In genomic region chr3:55675478-55675877, GRCh38 we compare ENCODE assay signal across 14 cellular contexts.
DNase-seq lines count a peak whose midpoint lies in the region; ATAC-seq, FAIRE-seq and TF ChIP-seq lines count a peak whose summit lies in the region.
"Had no signal": no experiment of that assay in that cellular context is flagged by ENCODE, and none has a peak within 500 bp of the region (broad histone marks: within the 10 kb centered on the region; RNA-seq: fewer than 3 reads in every experiment).

No MANE protein-coding gene starts in this region.

- H3F3A ChIP-seq in PC-9 (ENCODE audit: insufficient read depth, low read depth), result no peaks in the 10 kb centered on the region

- H3K36me3 ChIP-seq in PC-9 (ENCODE audit: low read depth), result no peaks in the 10 kb centered on the region

- intact Hi-C loops in activated naive CD4-positive, alpha-beta T cell treated with anti-CD3 and anti-CD28 coated beads for 36 hours (cut with micrococcal nuclease), result no loop called here
- intact Hi-C loops in PC-9 (cut with micrococcal nuclease; ENCODE audit: unreplicated experiment), result no loop called here

- H3K4me3 Mint-ChIP-seq in activated naive CD4-positive, alpha-beta T cell treated with anti-CD3 and anti-CD28 coated beads for 36 hours, result no peak overlapping the region
- no peak overlapping the region for H3K4me3 Mint-ChIP-seq in activated naive CD4-positive, alpha-beta T cell treated with anti-CD3 and anti-CD28 coated beads, Interleukin-2, amount 10 ng/mL, durations not matched to agents 7 days and 5 days
- no peak overlapping the region for H3K4me3 Mint-ChIP-seq in stimulated activated naive B cell treated with anti-CD40 and anti-IgM and Interleukin-4, amounts not matched to agents 10 μg/mL and 1 μg/mL and 100 μg/mL, for 72 hours
- H3K4me3 Mint-ChIP-seq: activated naive CD8-positive, alpha-beta T cell had no signal

- POLR2A ChIA-PET in PC-9 (lab: Charles Lee; ENCODE audit: unreplicated experiment), result no interaction called here

- no peaks in the 10 kb centered on the region for H3K27me3 ChIP-seq in PC-9 (ENCODE audit: insufficient read depth, low read depth)

- H3K9me3 ChIP-seq in PC-9 (ENCODE audit: insufficient read depth, low read depth), result no peaks in the 10 kb centered on the region; the same call in 1 of the 2 replicates

- H3K27me3 Mint-ChIP-seq in activated naive CD4-positive, alpha-beta T cell treated with anti-CD3 and anti-CD28 coated beads for 36 hours (ENCODE audit: low read depth), result peaks cover 2% of the 10 kb centered on the region
- no peaks in the 10 kb centered on the region for H3K27me3 Mint-ChIP-seq in activated naive CD4-positive, alpha-beta T cell treated with anti-CD3 and anti-CD28 coated beads, Interleukin-2, amount 10 ng/mL, durations not matched to agents 7 days and 5 days
- H3K27me3 Mint-ChIP-seq in stimulated activated naive B cell treated with anti-CD40 and anti-IgM and Interleukin-4, amounts not matched to agents 10 μg/mL and 1 μg/mL and 100 μg/mL, for 72 hours, result no peaks in the 10 kb centered on the region
- H3K27me3 Mint-ChIP-seq: activated naive CD8-positive, alpha-beta T cell had no signal

- H3K36me3 Mint-ChIP-seq in activated naive CD4-positive, alpha-beta T cell treated with anti-CD3 and anti-CD28 coated beads for 36 hours (ENCODE audit: low read depth), result no peaks in the 10 kb centered on the region
- H3K36me3 Mint-ChIP-seq in activated naive CD4-positive, alpha-beta T cell treated with anti-CD3 and anti-CD28 coated beads, Interleukin-2, amount 10 ng/mL, durations not matched to agents 7 days and 5 days, result no peaks in the 10 kb centered on the region
- no peaks in the 10 kb centered on the region for H3K36me3 Mint-ChIP-seq in stimulated activated naive B cell treated with anti-CD40 and anti-IgM and Interleukin-4, amounts not matched to agents 10 μg/mL and 1 μg/mL and 100 μg/mL, for 72 hours
- H3K36me3 Mint-ChIP-seq: activated naive CD8-positive, alpha-beta T cell had no signal

- no peaks in the 10 kb centered on the region for H3K9me2 ChIP-seq in PC-9 (ENCODE audit: insufficient read depth)

- DNase-seq in activated naive CD4-positive, alpha-beta T cell treated with anti-CD3 and anti-CD28 coated beads for 36 hours, result peak; percentile 13
- no peak for DNase-seq in activated naive CD4-positive, alpha-beta T cell treated with anti-CD3 and anti-CD28 coated beads, Interleukin-2, amount 10 ng/mL, durations not matched to agents 7 days and 5 days
- no peak for DNase-seq in stimulated activated naive B cell treated with anti-CD40 and anti-IgM and Interleukin-4, amounts not matched to agents 10 μg/mL and 1 μg/mL and 100 μg/mL, for 72 hours
- no peak for DNase-seq in frontal cortex (ENCODE audit: low spot score in 2 of 2)
- no peak for DNase-seq in SIG-M5 treated with dmso at 0.1 percent for 504 hours (lab: John Stamatoyannopoulos, UW; ENCODE audit: unreplicated experiment)
- DNase-seq in PC-9, result no peak
- DNase-seq: EL; NCI-H187 treated with DMSO at 0.1 percent for 48 hours; small intestine; stimulated activated naive CD4-positive, alpha-beta T cell had no signal

- TF ChIP-seq CTCF in PC-9 (conservative IDR thresholded peaks at IDR 0.05), result no peak

- no peak overlapping the region for H3K4me2 ChIP-seq in PC-9

- H3K4me1 ChIP-seq in PC-9 (replicated peaks; ENCODE audit: insufficient read depth), result peaks cover 8% of the 10 kb centered on the region

- no peaks in the 10 kb centered on the region for H4K20me1 ChIP-seq in PC-9 (ENCODE audit: insufficient read depth)

- FAIRE-seq in frontal cortex (lab: Jason Lieb, UNC), result no peak
- FAIRE-seq: small intestine had no signal

- H2AFZ ChIP-seq in PC-9, result no peak overlapping the region

- no peaks in the 10 kb centered on the region for H3K4me1 Mint-ChIP-seq in activated naive CD4-positive, alpha-beta T cell treated with anti-CD3 and anti-CD28 coated beads for 36 hours (ENCODE audit: low read depth)
- no peaks in the 10 kb centered on the region for H3K4me1 Mint-ChIP-seq in activated naive CD4-positive, alpha-beta T cell treated with anti-CD3 and anti-CD28 coated beads, Interleukin-2, amount 10 ng/mL, durations not matched to agents 7 days and 5 days
- no peaks in the 10 kb centered on the region for H3K4me1 Mint-ChIP-seq in stimulated activated naive B cell treated with anti-CD40 and anti-IgM and Interleukin-4, amounts not matched to agents 10 μg/mL and 1 μg/mL and 100 μg/mL, for 72 hours

- H3K9me3 Mint-ChIP-seq in activated naive CD4-positive, alpha-beta T cell treated with anti-CD3 and anti-CD28 coated beads for 36 hours, result no peaks in the 10 kb centered on the region
- H3K9me3 Mint-ChIP-seq in activated naive CD4-positive, alpha-beta T cell treated with anti-CD3 and anti-CD28 coated beads, Interleukin-2, amount 10 ng/mL, durations not matched to agents 7 days and 5 days, result no peaks in the 10 kb centered on the region
- peaks cover 0 to 3% of the 10 kb centered on the region in 2 donors for H3K9me3 Mint-ChIP-seq in stimulated activated naive B cell treated with anti-CD40 and anti-IgM and Interleukin-4, amounts not matched to agents 10 μg/mL and 1 μg/mL and 100 μg/mL, for 72 hours

- CTCF ChIA-PET in activated naive CD4-positive, alpha-beta T cell treated with anti-CD3 and anti-CD28 coated beads for 36 hours (lab: Charles Lee), result no interaction called here
- CTCF ChIA-PET in activated naive CD4-positive, alpha-beta T cell treated with anti-CD3 and anti-CD28 coated beads, Interleukin-2, amount 10 ng/mL, durations not matched to agents 7 days and 5 days (lab: Charles Lee), result no interaction called here
- CTCF ChIA-PET in PC-9 (lab: Charles Lee), result no interaction called here

- H3K27ac ChIP-seq in PC-9, result no peak overlapping the region
- H3K27ac ChIP-seq: VCaP had no signal

- no TSS peak for BruUV-seq in PC-9 (replicated peaks; lab: Mats Ljungman, UMichigan)

- H3K79me2 ChIP-seq in PC-9 (ENCODE audit: low read depth), result no peaks in the 10 kb centered on the region

- H3K4me3 ChIP-seq in PC-9, result no peak overlapping the region

- no peak overlapping the region for H3K27ac Mint-ChIP-seq in activated naive CD4-positive, alpha-beta T cell treated with anti-CD3 and anti-CD28 coated beads for 36 hours
- H3K27ac Mint-ChIP-seq in activated naive CD4-positive, alpha-beta T cell treated with anti-CD3 and anti-CD28 coated beads, Interleukin-2, amount 10 ng/mL, durations not matched to agents 7 days and 5 days, result no peak overlapping the region
- no peak overlapping the region for H3K27ac Mint-ChIP-seq in stimulated activated naive B cell treated with anti-CD40 and anti-IgM and Interleukin-4, amounts not matched to agents 10 μg/mL and 1 μg/mL and 100 μg/mL, for 72 hours
- H3K27ac Mint-ChIP-seq: activated naive CD8-positive, alpha-beta T cell had no signal

- ATAC-seq in GM21576 (IDR thresholded peaks at IDR 0.05; ENCODE audit: unreplicated experiment) (peak; percentile 99), HG03135 (IDR thresholded peaks at IDR 0.05; ENCODE audit: unreplicated experiment) (peak; percentile 99)
- ATAC-seq in stimulated activated naive B cell treated with anti-CD40 and anti-IgM and Interleukin-4, amounts not matched to agents 10 μg/mL and 1 μg/mL and 100 μg/mL, for 72 hours (replicated peaks), result peak; percentile 29 to 58

Comparison
In these comparisons a context has a peak if more than half of its experiments do, and no peak if none do; other contexts are left out.
1. ATAC-seq: peak in every context shown above with its lines; median percentile 99 in GM21576; 99 in HG03135; 44 in stimulated activated naive B cell treated with anti-CD40 and anti-IgM and Interleukin-4, amounts not matched to agents 10 μg/mL and 1 μg/mL and 100 μg/mL, for 72 hours.